Comparison of ENCODE assay signal across 2 cellular contexts in genomic region chr10:130193033-130193432, GRCh38.
TF ChIP-seq lines count a peak whose summit lies in the region.

No MANE protein-coding gene starts in this region.

TF ChIP-seq in HepG2, 621 proteins besides CTCF, POLR2A, EP300 and RAD21:
- no peak for TF ChIP-seq ZHX1 (CRISPR knock-in tag; IDR thresholded peaks at IDR 0.05; ENCODE audit: low read depth)
- TF ChIP-seq SATB2 (CRISPR knock-in tag; IDR thresholded peaks at IDR 0.05), result no peak
- TF ChIP-seq RBM22 (optimal IDR thresholded peaks at IDR 0.05; ENCODE audit: low read length), result peak; percentile 53

TF ChIP-seq in H1, 55 proteins besides CTCF, POLR2A, EP300 and RAD21:
- TF ChIP-seq USF2 (IDR thresholded peaks at IDR 0.05; ENCODE audit: low read length), result no peak
- TF ChIP-seq JUND (IDR thresholded peaks at IDR 0.05; ENCODE audit: low read length), result no peak
- TF ChIP-seq POLR2AphosphoS5 (IDR thresholded peaks at IDR 0.05; ENCODE audit: low read depth, low read length), result no peak
- no peak for TF ChIP-seq HDAC2 (IDR thresholded peaks at IDR 0.05; ENCODE audit: borderline replicate concordance in 1 of 2, low read depth in 2 of 2, low read length in 2 of 2)
- no peak for TF ChIP-seq CHD2 (IDR thresholded peaks at IDR 0.05; ENCODE audit: low read length)
- TF ChIP-seq EGR1 (IDR thresholded peaks at IDR 0.05; ENCODE audit: borderline replicate concordance, low read depth, low read length), result no peak
- TF ChIP-seq MAFK (IDR thresholded peaks at IDR 0.05; ENCODE audit: low read depth, low read length), result no peak
- no peak for TF ChIP-seq GTF2F1 (IDR thresholded peaks at IDR 0.05; ENCODE audit: borderline replicate concordance, low read depth, low read length)
- no peak for TF ChIP-seq RNF2 (IDR thresholded peaks at IDR 0.05; ENCODE audit: borderline replicate concordance, low read depth, low read length, missing control alignments, poor library complexity, severe bottlenecking)
- no peak for TF ChIP-seq RBBP5 (IDR thresholded peaks at IDR 0.05; ENCODE audit: borderline replicate concordance, low read depth, low read length)
- TF ChIP-seq TAF1 (IDR thresholded peaks at IDR 0.05; ENCODE audit: low read depth, low read length), result no peak
- no peak for TF ChIP-seq ZNF274 (IDR thresholded peaks at IDR 0.05; ENCODE audit: borderline replicate concordance, extremely low read depth, low read length)
- no peak for TF ChIP-seq SIX5 (IDR thresholded peaks at IDR 0.05; ENCODE audit: low read depth, low read length)
- TF ChIP-seq YY1 (IDR thresholded peaks at IDR 0.05; ENCODE audit: low read depth, low read length), result no peak
- TF ChIP-seq HDAC6 (IDR thresholded peaks at IDR 0.05; ENCODE audit: low read depth, low read length), result no peak
- no peak for TF ChIP-seq TCF12 (IDR thresholded peaks at IDR 0.05; ENCODE audit: low read depth, low read length)
- TF ChIP-seq SP1 (IDR thresholded peaks at IDR 0.05; ENCODE audit: low read depth, low read length), result no peak
- no peak for TF ChIP-seq CREB1 (IDR thresholded peaks at IDR 0.05)
- no peak for TF ChIP-seq SUZ12 (IDR thresholded peaks at IDR 0.05; ENCODE audit: low read length)
- no peak for TF ChIP-seq E2F6 (IDR thresholded peaks at IDR 0.05)
TF ChIP-seq in H1: peak in this region for 0.
